Comparison of ENCODE assay signal across 8 cellular contexts in the genomic region with DNA sequence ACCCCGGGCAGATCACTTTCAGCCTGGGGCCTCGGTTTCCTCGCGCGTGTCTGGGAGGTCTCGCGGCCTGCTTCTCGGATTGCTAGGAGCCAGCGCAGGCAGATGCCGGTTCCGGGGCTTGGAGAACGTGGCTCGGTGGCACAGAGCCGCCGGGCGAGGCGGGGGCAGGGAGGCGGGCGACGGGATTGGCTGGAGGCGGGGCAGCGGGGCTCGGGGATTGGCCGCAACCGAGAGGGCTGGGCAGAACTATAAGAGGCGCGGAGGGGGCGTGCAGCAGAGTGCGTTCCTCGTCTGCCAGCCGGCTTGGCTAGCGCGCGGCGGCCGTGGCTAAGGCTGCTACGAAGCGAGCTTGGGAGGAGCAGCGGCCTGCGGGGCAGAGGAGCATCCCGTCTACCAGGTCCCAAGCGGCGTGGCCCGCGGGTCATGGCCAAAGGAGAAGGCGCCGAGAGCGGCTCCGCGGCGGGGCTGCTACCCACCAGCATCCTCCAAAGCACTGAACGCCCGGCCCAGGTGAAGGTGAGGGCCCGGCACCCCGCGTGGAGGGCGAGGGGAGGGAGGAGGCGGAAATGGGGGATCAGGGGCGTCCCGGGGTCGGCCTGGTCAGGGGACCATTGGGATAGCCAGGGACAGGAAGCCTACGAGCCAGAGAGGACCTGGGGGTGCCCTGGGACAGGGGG. TPM values are rescaled to one million over a fixed set of nuclear protein-coding genes. Genes with fewer than 3 reads are reported as not detected.
DNase-seq lines count a peak whose midpoint lies in the region; ATAC-seq and TF ChIP-seq lines count a peak whose summit lies in the region.

A gene (plus strand): TSS at position 276 of the 677 bp plus-strand sequence. CDS start 148 bp downstream, at position 424.

- H3K4me3 ChIP-seq in A673 (ENCODE audit: low read depth, low read length, poor library complexity, severe bottlenecking), result peak within 1 kb of the TSS; percentile 50
- H3K4me3 ChIP-seq in liver (ENCODE audit: low read depth in 1 of 3, low read length in 3 of 3), result peak within 1 kb of the TSS; percentile 70 to 91 (median 88)

- in situ Hi-C loops in GM18951 (cut with MboI; ENCODE audit: low sequenced_read_pairs, unreplicated experiment), result no loop called here

- DNase-seq in A673 (ENCODE audit: low spot score) (peak; percentile 96), NCI-H510A (lab: John Stamatoyannopoulos, UW) (peak; percentile 100), dermis microvascular lymphatic vessel endothelial cell (ENCODE audit: low read depth in 2 of 2) (peak; percentile 45 to 93)
- peak; percentile 93 to 94 for DNase-seq in activated CD4-positive, alpha-beta T cell treated with anti-CD3 and anti-CD28 coated beads, Interleukin-2, amount 50 U/mL, for 4 hours
- DNase-seq in stimulated activated CD4-positive, alpha-beta T cell treated with anti-CD3 and anti-CD28 coated beads, Interleukin-4, amount 100 ng/mL, for 1 hour, result peak; percentile 95

- H3K27ac ChIP-seq in A673 (ENCODE audit: low read depth, low read length, poor library complexity, severe bottlenecking), result no peak within 1 kb of the TSS
- H3K27ac ChIP-seq in liver (ENCODE audit: low read depth in 1 of 2, low read length in 2 of 2), result peak within 1 kb of the TSS; percentile 13 to 34

- H3K4me1 ChIP-seq in A673 (ENCODE audit: insufficient read depth, low read length, poor library complexity, severe bottlenecking), result peaks cover 6% of the 10 kb centered on the region
- peaks cover 3 to 54% (median 39%) of the 10 kb centered on the region in 4 donors for H3K4me1 ChIP-seq in liver (ENCODE audit: control insufficient read depth in 4 of 4, insufficient read depth in 4 of 4, low read length in 3 of 4)

- TF ChIP-seq POLR2A in GM18951 (IDR thresholded peaks at IDR 0.05; ENCODE audit: extremely low read depth, insufficient read depth, insufficient read length), result peak; percentile 84

- peak within 1 kb of the TSS; percentile 67 to 77 for H3K9ac ChIP-seq in liver (ENCODE audit: low read depth in 1 of 2, low read length in 2 of 2)

- no peak for TF ChIP-seq CTCF in A673 (conservative IDR thresholded peaks at IDR 0.05; ENCODE audit: low read depth, low read length)
- TF ChIP-seq CTCF in liver (IDR thresholded peaks at IDR 0.05; ENCODE audit: low read depth, low read length, missing input control), result no peak

- CTCF ChIA-PET in A673 (lab: Charles Lee), result no interaction called here

- under 1% methylated on average over 62 of the region's 62 CpGs for WGBS in liver

- TF ChIP-seq RAD21 in liver (IDR thresholded peaks at IDR 0.05), result peak in 1 of 2 donors; percentile 34

- H3K36me3 ChIP-seq in A673 (ENCODE audit: insufficient read depth, low read length, poor library complexity, severe bottlenecking) (no peaks in the 10 kb centered on the region), liver (ENCODE audit: control insufficient read depth in 4 of 4, insufficient read depth in 3 of 4, low read depth in 1 of 4, low read length in 3 of 4) (peaks cover 0 to 12% (median 2%) of the 10 kb centered on the region in 4 donors)

- ATAC-seq in HG03280 (IDR thresholded peaks at IDR 0.05; ENCODE audit: unreplicated experiment), result peak; percentile 80

- BruUV-seq in A673 (replicated peaks; lab: Mats Ljungman, UMichigan), result no TSS peak

- no peaks in the 10 kb centered on the region for H3K27me3 ChIP-seq in A673 (replicated peaks; ENCODE audit: insufficient read depth, low read depth, low read length, poor library complexity)
- H3K27me3 ChIP-seq in liver (ENCODE audit: control insufficient read depth in 4 of 4, insufficient read depth in 4 of 4, low read length in 3 of 4), result no peaks in the 10 kb centered on the region

- no peaks in the 10 kb centered on the region for H3K9me3 ChIP-seq in A673 (ENCODE audit: low read depth, low read length, poor library complexity, severe bottlenecking)
- H3K9me3 ChIP-seq in liver (ENCODE audit: control insufficient read depth in 4 of 4, low read length in 3 of 4), result no peaks in the 10 kb centered on the region

- POLR2A ChIA-PET in A673 (lab: Charles Lee; ENCODE audit: low non-redundant PET), result no interaction called here

- intact Hi-C loops in A673 (cut with micrococcal nuclease; ENCODE audit: unreplicated experiment), result no loop called here

TF ChIP-seq in liver, 16 proteins besides CTCF, POLR2A, EP300 and RAD21:
- TF ChIP-seq EGR1 (IDR thresholded peaks at IDR 0.05; ENCODE audit: low read depth in 2 of 2) (peak in 1 of 2 donors; percentile 55), FOXA2 (IDR thresholded peaks at IDR 0.05) (no peak), TAF1 (conservative IDR thresholded peaks at IDR 0.05) (peak; percentile 84), SP1 (IDR thresholded peaks at IDR 0.05) (peak; percentile 70), HNF4G (IDR thresholded peaks at IDR 0.05) (no peak)
- TF ChIP-seq, protein P1, sequence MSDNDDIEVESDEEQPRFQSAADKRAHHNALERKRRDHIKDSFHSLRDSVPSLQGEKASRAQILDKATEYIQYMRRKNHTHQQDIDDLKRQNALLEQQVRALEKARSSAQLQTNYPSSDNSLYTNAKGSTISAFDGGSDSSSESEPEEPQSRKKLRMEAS (IDR thresholded peaks at IDR 0.05), result peak; percentile 52
- TF ChIP-seq, protein P2, sequence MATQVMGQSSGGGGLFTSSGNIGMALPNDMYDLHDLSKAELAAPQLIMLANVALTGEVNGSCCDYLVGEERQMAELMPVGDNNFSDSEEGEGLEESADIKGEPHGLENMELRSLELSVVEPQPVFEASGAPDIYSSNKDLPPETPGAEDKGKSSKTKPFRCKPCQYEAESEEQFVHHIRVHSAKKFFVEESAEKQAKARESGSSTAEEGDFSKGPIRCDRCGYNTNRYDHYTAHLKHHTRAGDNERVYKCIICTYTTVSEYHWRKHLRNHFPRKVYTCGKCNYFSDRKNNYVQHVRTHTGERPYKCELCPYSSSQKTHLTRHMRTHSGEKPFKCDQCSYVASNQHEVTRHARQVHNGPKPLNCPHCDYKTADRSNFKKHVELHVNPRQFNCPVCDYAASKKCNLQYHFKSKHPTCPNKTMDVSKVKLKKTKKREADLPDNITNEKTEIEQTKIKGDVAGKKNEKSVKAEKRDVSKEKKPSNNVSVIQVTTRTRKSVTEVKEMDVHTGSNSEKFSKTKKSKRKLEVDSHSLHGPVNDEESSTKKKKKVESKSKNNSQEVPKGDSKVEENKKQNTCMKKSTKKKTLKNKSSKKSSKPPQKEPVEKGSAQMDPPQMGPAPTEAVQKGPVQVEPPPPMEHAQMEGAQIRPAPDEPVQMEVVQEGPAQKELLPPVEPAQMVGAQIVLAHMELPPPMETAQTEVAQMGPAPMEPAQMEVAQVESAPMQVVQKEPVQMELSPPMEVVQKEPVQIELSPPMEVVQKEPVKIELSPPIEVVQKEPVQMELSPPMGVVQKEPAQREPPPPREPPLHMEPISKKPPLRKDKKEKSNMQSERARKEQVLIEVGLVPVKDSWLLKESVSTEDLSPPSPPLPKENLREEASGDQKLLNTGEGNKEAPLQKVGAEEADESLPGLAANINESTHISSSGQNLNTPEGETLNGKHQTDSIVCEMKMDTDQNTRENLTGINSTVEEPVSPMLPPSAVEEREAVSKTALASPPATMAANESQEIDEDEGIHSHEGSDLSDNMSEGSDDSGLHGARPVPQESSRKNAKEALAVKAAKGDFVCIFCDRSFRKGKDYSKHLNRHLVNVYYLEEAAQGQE (IDR thresholded peaks at IDR 0.05), result peak; percentile 89
TF ChIP-seq in liver: peak in this region for 5.

RNA-seq across cellular contexts. Expression of the gene that starts here (rescaled TPM):
- total RNA-seq in A673 (2021) (6.8 and 7.4 TPM in 2 replicates), dermis microvascular lymphatic vessel endothelial cell (0.13 and 0.51 TPM in 2 replicates), liver (100 to 1,000 TPM in 1 of 2 donors, under 1 TPM in 1; 0.37 to 294 TPM)
- 100 to 1,000 TPM in 1 of 2 donors, 10 to 100 TPM in 1; 84.3 to 257 TPM for polyA plus RNA-seq in liver

Comparison
In these comparisons a context has a peak if more than half of its experiments do, and no peak if none do; other contexts are left out.
1. Peak in DNase-seq in dermis microvascular lymphatic vessel endothelial cell; RNA of the gene not detected or under 1 TPM.